ENCODE assay signal across 1 cellular context in the genomic region with DNA sequence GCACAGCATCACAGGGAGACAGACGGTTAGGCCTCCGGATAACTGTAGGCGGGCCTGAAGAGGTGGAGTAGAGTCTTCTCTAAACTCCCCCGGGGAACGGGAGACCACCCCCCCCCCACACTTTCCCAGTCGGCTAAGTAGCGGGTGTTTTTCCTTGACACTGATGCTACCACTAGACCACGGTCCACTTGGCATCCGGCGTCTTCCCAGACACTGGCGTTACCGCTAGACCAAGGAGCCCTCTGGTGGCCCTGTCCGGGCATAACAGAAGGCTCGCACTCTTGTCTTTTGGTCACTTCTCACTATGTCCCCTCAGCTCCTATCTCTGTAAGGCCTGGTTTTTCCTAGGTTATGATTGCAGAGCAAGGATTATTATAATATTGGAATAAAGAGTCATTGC.
TF ChIP-seq lines count a peak whose summit lies in the region.

No MANE protein-coding gene starts in this region.

TF ChIP-seq in HepG2, 621 proteins besides CTCF, POLR2A, EP300 and RAD21:
- no peak for TF ChIP-seq ZNF33A (CRISPR knock-in tag; IDR thresholded peaks at IDR 0.05; ENCODE audit: borderline replicate concordance)
- TF ChIP-seq MIXL1 (CRISPR knock-in tag; IDR thresholded peaks at IDR 0.05): no peak
- TF ChIP-seq CHD4 (IDR thresholded peaks at IDR 0.05; ENCODE audit: borderline replicate concordance, low read length): no peak
- TF ChIP-seq POGZ (CRISPR knock-in tag; IDR thresholded peaks at IDR 0.05): no peak
- TF ChIP-seq ARID4A (CRISPR knock-in tag; IDR thresholded peaks at IDR 0.05; ENCODE audit: borderline replicate concordance): no peak
- TF ChIP-seq, protein P1, sequence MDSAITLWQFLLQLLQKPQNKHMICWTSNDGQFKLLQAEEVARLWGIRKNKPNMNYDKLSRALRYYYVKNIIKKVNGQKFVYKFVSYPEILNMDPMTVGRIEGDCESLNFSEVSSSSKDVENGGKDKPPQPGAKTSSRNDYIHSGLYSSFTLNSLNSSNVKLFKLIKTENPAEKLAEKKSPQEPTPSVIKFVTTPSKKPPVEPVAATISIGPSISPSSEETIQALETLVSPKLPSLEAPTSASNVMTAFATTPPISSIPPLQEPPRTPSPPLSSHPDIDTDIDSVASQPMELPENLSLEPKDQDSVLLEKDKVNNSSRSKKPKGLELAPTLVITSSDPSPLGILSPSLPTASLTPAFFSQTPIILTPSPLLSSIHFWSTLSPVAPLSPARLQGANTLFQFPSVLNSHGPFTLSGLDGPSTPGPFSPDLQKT (CRISPR knock-in tag; IDR thresholded peaks at IDR 0.05; ENCODE audit: borderline replicate concordance): no peak
- no peak for TF ChIP-seq TCF12 (IDR thresholded peaks at IDR 0.05)
- no peak for TF ChIP-seq TCF12 (CRISPR knock-in tag; IDR thresholded peaks at IDR 0.05)
- TF ChIP-seq ZNF550 (CRISPR knock-in tag; IDR thresholded peaks at IDR 0.05; ENCODE audit: borderline replicate concordance): no peak
- no peak for TF ChIP-seq FOXK1 (CRISPR knock-in tag; IDR thresholded peaks at IDR 0.05; ENCODE audit: borderline replicate concordance, low read depth)
- no peak for TF ChIP-seq PRDM10 (CRISPR knock-in tag; IDR thresholded peaks at IDR 0.05; ENCODE audit: low read depth)
- TF ChIP-seq ZNF280B (CRISPR knock-in tag; IDR thresholded peaks at IDR 0.05; ENCODE audit: borderline replicate concordance): peak; percentile 80
- no peak for TF ChIP-seq ZNF543 (CRISPR knock-in tag; IDR thresholded peaks at IDR 0.05)
- TF ChIP-seq POLR2G (IDR thresholded peaks at IDR 0.05; ENCODE audit: low read depth, low read length): no peak
- TF ChIP-seq, protein P2, sequence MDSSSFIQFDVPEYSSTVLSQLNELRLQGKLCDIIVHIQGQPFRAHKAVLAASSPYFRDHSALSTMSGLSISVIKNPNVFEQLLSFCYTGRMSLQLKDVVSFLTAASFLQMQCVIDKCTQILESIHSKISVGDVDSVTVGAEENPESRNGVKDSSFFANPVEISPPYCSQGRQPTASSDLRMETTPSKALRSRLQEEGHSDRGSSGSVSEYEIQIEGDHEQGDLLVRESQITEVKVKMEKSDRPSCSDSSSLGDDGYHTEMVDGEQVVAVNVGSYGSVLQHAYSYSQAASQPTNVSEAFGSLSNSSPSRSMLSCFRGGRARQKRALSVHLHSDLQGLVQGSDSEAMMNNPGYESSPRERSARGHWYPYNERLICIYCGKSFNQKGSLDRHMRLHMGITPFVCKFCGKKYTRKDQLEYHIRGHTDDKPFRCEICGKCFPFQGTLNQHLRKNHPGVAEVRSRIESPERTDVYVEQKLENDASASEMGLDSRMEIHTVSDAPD (CRISPR knock-in tag; IDR thresholded peaks at IDR 0.05): no peak
- TF ChIP-seq ELF1 (CRISPR knock-in tag; IDR thresholded peaks at IDR 0.05): no peak
- TF ChIP-seq, protein P3, sequence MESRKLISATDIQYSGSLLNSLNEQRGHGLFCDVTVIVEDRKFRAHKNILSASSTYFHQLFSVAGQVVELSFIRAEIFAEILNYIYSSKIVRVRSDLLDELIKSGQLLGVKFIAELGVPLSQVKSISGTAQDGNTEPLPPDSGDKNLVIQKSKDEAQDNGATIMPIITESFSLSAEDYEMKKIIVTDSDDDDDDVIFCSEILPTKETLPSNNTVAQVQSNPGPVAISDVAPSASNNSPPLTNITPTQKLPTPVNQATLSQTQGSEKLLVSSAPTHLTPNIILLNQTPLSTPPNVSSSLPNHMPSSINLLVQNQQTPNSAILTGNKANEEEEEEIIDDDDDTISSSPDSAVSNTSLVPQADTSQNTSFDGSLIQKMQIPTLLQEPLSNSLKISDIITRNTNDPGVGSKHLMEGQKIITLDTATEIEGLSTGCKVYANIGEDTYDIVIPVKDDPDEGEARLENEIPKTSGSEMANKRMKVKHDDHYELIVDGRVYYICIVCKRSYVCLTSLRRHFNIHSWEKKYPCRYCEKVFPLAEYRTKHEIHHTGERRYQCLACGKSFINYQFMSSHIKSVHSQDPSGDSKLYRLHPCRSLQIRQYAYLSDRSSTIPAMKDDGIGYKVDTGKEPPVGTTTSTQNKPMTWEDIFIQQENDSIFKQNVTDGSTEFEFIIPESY (CRISPR knock-in tag; IDR thresholded peaks at IDR 0.05): peak; percentile 95
- peak; percentile 84; the same call in 1 of the 2 replicates for TF ChIP-seq SETDB1 (CRISPR knock-in tag; IDR thresholded peaks at IDR 0.05; ENCODE audit: borderline replicate concordance)
- peak; percentile 45 for TF ChIP-seq STAG1 (CRISPR knock-in tag; IDR thresholded peaks at IDR 0.05)
- TF ChIP-seq KDM3A (CRISPR knock-in tag; IDR thresholded peaks at IDR 0.05; ENCODE audit: low read depth): no peak
- TF ChIP-seq ZNF570 (CRISPR knock-in tag; IDR thresholded peaks at IDR 0.05; ENCODE audit: borderline replicate concordance): no peak
